ENCODE assay signal across 20 cellular contexts in genomic region chr18:37426536-37427080, GRCh38.
"Had no signal": no experiment of that assay in that cellular context is flagged by ENCODE, and none has a peak within 500 bp of the region (broad histone marks: within the 10 kb centered on the region; RNA-seq: fewer than 3 reads in every experiment).

No MANE protein-coding gene starts in this region.

- DNase-seq: dermis blood vessel endothelial cell; esophagus squamous epithelium; foreskin keratinocyte; heart right ventricle; hypothalamus; kidney glomerular epithelial cell; mammary epithelial cell; naive thymus-derived CD4-positive, alpha-beta T cell; nephron progenitor cell; posterior cingulate gyrus; right cardiac atrium; stimulated activated CD4-positive, alpha-beta T cell treated with anti-CD3 and anti-CD28 coated beads, Interleukin-4, amount 100 ng/mL, for 1 hour; stimulated activated CD8-positive, alpha-beta memory T cell treated with anti-CD3 and anti-CD28 coated beads, Interleukin-4, amount 100 ng/mL, for 48 hours; stimulated activated naive CD8-positive, alpha-beta T cell treated with anti-CD3 and anti-CD28 coated beads, Interleukin-15, Interleukin-2, amounts not matched to agents 100 U/mL and 50 U/mL, for 24 hours; thyroid gland; upper lobe of right lung had no signal

- H3K27ac ChIP-seq: esophagus squamous epithelium, foreskin keratinocyte, heart right ventricle, neutrophil, suprapubic skin, thyroid gland, upper lobe of right lung, vagina had no signal

- ATAC-seq: foreskin keratinocyte; heart right ventricle; naive thymus-derived CD4-positive, alpha-beta T cell; right cardiac atrium; stimulated activated effector memory CD8-positive, alpha-beta T cell treated with anti-CD3 and anti-CD28 coated beads, Interleukin-12 subunit alpha, Interleukin-12 subunit beta, amount 100 ng/mL, for 72 hours; stimulated activated naive CD8-positive, alpha-beta T cell treated with anti-CD3 and anti-CD28 coated beads, Interleukin-15, Interleukin-2, amounts not matched to agents 100 U/mL and 50 U/mL, for 24 hours; upper lobe of right lung had no signal

- H3K9me3 ChIP-seq: esophagus squamous epithelium, heart right ventricle, neutrophil, suprapubic skin, thyroid gland, upper lobe of right lung, vagina had no signal

- H3K36me3 ChIP-seq: esophagus squamous epithelium, heart right ventricle, neutrophil, suprapubic skin, thyroid gland, upper lobe of right lung, vagina had no signal

- H3K27me3 ChIP-seq: foreskin keratinocyte, heart right ventricle, neutrophil, suprapubic skin, thyroid gland, upper lobe of right lung, vagina had no signal

- H3K4me1 ChIP-seq: esophagus squamous epithelium, foreskin keratinocyte, heart right ventricle, suprapubic skin, thyroid gland, upper lobe of right lung, vagina had no signal

- H3K4me3 ChIP-seq: esophagus squamous epithelium, heart right ventricle, suprapubic skin, thyroid gland, upper lobe of right lung, vagina had no signal
